In the genomic region with DNA sequence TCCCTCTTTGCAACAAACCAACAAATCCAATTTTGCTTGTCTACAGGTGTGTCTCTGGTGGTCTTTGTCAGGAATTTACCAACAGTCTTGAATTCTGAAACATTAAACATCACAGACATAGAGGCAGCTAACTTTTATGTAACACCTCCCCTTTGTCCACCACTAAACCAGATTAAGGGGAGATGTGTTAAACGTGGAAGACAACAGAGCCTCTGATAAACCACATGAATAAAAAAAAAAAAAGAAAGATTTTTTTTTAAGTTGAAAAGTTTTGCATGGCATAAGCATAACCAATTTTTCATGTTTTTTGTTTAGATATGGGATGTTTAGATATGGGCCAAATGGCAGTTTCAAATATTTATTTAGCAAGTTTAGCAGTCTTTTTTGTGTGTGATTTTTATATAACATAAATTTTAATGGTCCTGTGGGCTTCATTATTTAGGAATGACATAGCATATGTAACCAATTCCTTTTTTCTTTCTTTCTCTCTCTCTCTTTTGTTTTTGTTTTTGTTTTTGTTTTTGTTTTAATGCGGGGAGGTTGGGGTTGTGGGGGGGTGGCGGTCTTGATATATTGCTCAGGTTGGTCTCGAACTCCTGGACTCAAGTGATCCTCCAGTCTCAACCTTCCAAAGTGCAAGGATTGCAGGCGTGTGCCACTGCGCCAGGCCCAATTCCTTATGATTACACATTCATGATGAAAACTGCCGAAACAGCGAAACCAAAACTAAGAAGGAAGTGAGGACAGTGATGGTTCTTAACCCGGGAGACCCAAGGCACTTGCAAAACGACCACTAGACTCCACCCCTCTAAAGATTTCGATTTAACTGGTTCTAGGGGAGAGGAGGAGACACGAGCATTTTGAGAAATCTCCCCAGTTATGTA, we compare ENCODE assay signal across 1 cellular context.
TF ChIP-seq lines count a peak whose summit lies in the region.

No MANE protein-coding gene starts in this region.

TF ChIP-seq in K562, 482 proteins besides CTCF, POLR2A, EP300 and RAD21 (continued from another document and continues in another):
- TF ChIP-seq, protein P1, sequence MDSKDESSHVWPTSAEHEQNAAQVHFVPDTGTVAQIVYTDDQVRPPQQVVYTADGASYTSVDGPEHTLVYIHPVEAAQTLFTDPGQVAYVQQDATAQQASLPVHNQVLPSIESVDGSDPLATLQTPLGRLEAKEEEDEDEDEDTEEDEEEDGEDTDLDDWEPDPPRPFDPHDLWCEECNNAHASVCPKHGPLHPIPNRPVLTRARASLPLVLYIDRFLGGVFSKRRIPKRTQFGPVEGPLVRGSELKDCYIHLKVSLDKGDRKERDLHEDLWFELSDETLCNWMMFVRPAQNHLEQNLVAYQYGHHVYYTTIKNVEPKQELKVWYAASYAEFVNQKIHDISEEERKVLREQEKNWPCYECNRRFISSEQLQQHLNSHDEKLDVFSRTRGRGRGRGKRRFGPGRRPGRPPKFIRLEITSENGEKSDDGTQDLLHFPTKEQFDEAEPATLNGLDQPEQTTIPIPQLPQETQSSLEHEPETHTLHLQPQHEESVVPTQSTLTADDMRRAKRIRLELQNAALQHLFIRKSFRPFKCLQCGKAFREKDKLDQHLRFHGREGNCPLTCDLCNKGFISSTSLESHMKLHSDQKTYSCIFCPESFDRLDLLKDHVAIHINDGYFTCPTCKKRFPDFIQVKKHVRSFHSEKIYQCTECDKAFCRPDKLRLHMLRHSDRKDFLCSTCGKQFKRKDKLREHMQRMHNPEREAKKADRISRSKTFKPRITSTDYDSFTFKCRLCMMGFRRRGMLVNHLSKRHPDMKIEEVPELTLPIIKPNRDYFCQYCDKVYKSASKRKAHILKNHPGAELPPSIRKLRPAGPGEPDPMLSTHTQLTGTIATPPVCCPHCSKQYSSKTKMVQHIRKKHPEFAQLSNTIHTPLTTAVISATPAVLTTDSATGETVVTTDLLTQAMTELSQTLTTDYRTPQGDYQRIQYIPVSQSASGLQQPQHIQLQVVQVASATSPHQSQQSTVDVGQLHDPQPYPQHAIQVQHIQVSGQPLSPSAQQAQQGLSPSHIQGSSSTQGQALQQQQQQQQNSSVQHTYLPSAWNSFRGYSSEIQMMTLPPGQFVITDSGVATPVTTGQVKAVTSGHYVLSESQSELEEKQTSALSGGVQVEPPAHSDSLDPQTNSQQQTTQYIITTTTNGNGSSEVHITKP (IDR thresholded peaks at IDR 0.05; ENCODE audit: partially characterized antibody) = peak; percentile 39
- TF ChIP-seq, protein P2, sequence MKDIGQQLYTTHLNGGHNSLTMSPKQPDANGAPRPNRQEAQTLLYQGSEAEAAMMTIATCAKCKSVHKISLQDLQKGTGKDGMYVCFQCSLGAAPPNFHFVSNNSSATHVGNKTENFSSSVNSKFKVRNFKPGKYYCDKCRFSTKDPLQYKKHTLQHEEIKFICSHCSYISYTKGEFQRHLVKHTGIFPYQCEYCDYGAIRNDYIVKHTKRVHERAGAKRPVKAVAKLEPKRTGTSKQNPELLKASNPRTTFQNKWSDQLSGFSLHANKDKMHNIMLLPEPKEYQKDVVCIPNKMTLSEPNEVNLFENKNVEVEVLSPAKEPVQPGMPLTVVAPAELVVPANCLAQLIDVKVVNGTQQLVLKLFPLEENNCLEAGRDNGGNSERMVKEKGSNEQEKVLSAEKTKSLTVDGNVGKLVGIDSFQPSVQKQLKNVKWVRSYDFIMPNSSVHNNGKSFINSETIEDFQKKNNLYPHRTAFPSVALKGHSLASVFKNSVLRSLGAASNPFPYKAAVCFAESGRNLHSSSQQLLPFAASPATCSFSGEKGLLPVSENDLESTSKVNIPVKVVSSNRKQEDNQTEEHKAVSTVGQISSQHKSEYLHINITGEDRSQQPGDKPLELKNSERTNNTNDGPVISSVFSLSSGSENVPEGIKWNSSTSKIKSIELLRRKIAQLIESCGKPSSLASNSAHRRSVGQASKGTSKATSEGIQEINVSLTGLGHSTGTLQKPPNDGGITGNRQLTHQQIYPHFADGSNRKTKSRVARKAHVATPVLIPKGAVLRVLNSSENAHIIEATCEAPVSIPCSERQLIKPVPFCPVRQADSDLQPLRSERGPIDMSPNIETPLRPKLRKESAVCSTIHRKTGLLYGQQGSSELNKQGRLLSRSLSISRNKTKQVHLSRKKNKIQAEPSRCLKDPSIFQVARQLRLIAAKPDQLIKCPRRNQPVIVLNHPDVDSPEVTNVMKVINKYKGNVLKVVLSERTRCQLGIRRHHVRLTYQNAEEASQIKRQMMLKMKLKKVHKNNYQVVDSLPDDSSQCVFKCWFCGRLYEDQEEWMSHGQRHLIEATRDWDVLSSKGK (CRISPR knock-in tag; IDR thresholded peaks at IDR 0.05) = no peak
- TF ChIP-seq ZNF311 (CRISPR knock-in tag; IDR thresholded peaks at IDR 0.05) (no peak), CHCHD3 (CRISPR knock-in tag; IDR thresholded peaks at IDR 0.05) (no peak), SMAD3 (CRISPR knock-in tag; conservative IDR thresholded peaks at IDR 0.05) (no peak), FOSL1 (tag; conservative IDR thresholded peaks at IDR 0.05) (0 out of 2 replicates have a peak, but pooled peaks have one; percentile 9), NFATC3 (IDR thresholded peaks at IDR 0.05) (no peak; the same call in 1 of the 2 replicates), MIER1 (IDR thresholded peaks at IDR 0.05; ENCODE audit: low read depth) (peak; percentile 42; the same call in 1 of the 2 replicates), DMBX1 (CRISPR knock-in tag; IDR thresholded peaks at IDR 0.05; ENCODE audit: borderline replicate concordance) (no peak), PHTF2 (CRISPR knock-in tag; IDR thresholded peaks at IDR 0.05) (no peak), ZNF146 (CRISPR knock-in tag; IDR thresholded peaks at IDR 0.05; ENCODE audit: unreplicated experiment) (no peak), CTBP1 (IDR thresholded peaks at IDR 0.05; ENCODE audit: borderline replicate concordance) (peak; percentile 58; the same call in 1 of the 2 replicates), ZKSCAN1 (IDR thresholded peaks at IDR 0.05; ENCODE audit: low read depth, low read length) (no peak; the same call in 1 of the 2 replicates), NFE2L1 (tag; IDR thresholded peaks at IDR 0.05; ENCODE audit: borderline replicate concordance, low read depth) (no peak), CBX8 (IDR thresholded peaks at IDR 0.05; ENCODE audit: borderline replicate concordance, extremely low read depth, low read depth, low read length, poor library complexity, severe bottlenecking) (no peak), SMAD2 (IDR thresholded peaks at IDR 0.05; ENCODE audit: low read depth, low read length) (no peak), ATF1 (CRISPR knock-in tag; IDR thresholded peaks at IDR 0.05) (no peak), ATF1 (tag; IDR thresholded peaks at IDR 0.05) (no peak), FOXJ2 (tag; IDR thresholded peaks at IDR 0.05) (no peak), ERF (CRISPR knock-in tag; IDR thresholded peaks at IDR 0.05) (no peak), ZNF507 (tag; conservative IDR thresholded peaks at IDR 0.05) (no peak), KLF16 (IDR thresholded peaks at IDR 0.05) (no peak), SMARCC2 (IDR thresholded peaks at IDR 0.05; ENCODE audit: low read depth) (no peak), ZNF57 (CRISPR knock-in tag; IDR thresholded peaks at IDR 0.05) (no peak), HNRNPLL (IDR thresholded peaks at IDR 0.05; ENCODE audit: low read depth, low read length, poor library complexity, severe bottlenecking) (no peak), EP400 (IDR thresholded peaks at IDR 0.05) (peak; percentile 57; the same call in 1 of the 2 replicates), ZNF668 (CRISPR knock-in tag; IDR thresholded peaks at IDR 0.05) (no peak), TRIM24 (IDR thresholded peaks at IDR 0.05) (peak in 1 of 2 experiments; percentile 59; a peak in 2 of 4 replicates), TEAD1 (CRISPR knock-in tag; IDR thresholded peaks at IDR 0.05) (no peak), ETV1 (tag; conservative IDR thresholded peaks at IDR 0.05; ENCODE audit: low read depth) (peak; percentile 67), TAF7 (tag; IDR thresholded peaks at IDR 0.05) (no peak; the same call in 1 of the 2 replicates), BRD4 (IDR thresholded peaks at IDR 0.05) (no peak; the same call in 1 of the 2 replicates), NFIX (CRISPR knock-in tag; IDR thresholded peaks at IDR 0.05; ENCODE audit: low read depth) (no peak), TBL1XR1 (IDR thresholded peaks at IDR 0.05; ENCODE audit: low read length in 2 of 2) (peak in 1 of 2 experiments; percentile 15; a peak in 1 of 4 replicates), SAFB2 (IDR thresholded peaks at IDR 0.05; ENCODE audit: borderline replicate concordance, low read depth, low read length, severe bottlenecking) (no peak), OTX1 (CRISPR knock-in tag; IDR thresholded peaks at IDR 0.05) (no peak), ZEB2 (IDR thresholded peaks at IDR 0.05) (peak; percentile 52; the same call in 1 of the 2 replicates)
- TF ChIP-seq, protein P3, sequence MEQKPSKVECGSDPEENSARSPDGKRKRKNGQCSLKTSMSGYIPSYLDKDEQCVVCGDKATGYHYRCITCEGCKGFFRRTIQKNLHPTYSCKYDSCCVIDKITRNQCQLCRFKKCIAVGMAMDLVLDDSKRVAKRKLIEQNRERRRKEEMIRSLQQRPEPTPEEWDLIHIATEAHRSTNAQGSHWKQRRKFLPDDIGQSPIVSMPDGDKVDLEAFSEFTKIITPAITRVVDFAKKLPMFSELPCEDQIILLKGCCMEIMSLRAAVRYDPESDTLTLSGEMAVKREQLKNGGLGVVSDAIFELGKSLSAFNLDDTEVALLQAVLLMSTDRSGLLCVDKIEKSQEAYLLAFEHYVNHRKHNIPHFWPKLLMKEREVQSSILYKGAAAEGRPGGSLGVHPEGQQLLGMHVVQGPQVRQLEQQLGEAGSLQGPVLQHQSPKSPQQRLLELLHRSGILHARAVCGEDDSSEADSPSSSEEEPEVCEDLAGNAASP (IDR thresholded peaks at IDR 0.05) = no peak
- TF ChIP-seq, protein P4, sequence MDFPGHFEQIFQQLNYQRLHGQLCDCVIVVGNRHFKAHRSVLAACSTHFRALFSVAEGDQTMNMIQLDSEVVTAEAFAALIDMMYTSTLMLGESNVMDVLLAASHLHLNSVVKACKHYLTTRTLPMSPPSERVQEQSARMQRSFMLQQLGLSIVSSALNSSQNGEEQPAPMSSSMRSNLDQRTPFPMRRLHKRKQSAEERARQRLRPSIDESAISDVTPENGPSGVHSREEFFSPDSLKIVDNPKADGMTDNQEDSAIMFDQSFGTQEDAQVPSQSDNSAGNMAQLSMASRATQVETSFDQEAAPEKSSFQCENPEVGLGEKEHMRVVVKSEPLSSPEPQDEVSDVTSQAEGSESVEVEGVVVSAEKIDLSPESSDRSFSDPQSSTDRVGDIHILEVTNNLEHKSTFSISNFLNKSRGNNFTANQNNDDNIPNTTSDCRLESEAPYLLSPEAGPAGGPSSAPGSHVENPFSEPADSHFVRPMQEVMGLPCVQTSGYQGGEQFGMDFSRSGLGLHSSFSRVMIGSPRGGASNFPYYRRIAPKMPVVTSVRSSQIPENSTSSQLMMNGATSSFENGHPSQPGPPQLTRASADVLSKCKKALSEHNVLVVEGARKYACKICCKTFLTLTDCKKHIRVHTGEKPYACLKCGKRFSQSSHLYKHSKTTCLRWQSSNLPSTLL (IDR thresholded peaks at IDR 0.05) = peak; percentile 42; the same call in 1 of the 2 replicates
- TF ChIP-seq, protein P5, sequence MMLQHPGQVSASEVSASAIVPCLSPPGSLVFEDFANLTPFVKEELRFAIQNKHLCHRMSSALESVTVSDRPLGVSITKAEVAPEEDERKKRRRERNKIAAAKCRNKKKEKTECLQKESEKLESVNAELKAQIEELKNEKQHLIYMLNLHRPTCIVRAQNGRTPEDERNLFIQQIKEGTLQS (IDR thresholded peaks at IDR 0.05) = peak; percentile 84
- TF ChIP-seq, protein P5 (CRISPR knock-in tag; conservative IDR thresholded peaks at IDR 0.05) = no peak
- TF ChIP-seq, protein P6, sequence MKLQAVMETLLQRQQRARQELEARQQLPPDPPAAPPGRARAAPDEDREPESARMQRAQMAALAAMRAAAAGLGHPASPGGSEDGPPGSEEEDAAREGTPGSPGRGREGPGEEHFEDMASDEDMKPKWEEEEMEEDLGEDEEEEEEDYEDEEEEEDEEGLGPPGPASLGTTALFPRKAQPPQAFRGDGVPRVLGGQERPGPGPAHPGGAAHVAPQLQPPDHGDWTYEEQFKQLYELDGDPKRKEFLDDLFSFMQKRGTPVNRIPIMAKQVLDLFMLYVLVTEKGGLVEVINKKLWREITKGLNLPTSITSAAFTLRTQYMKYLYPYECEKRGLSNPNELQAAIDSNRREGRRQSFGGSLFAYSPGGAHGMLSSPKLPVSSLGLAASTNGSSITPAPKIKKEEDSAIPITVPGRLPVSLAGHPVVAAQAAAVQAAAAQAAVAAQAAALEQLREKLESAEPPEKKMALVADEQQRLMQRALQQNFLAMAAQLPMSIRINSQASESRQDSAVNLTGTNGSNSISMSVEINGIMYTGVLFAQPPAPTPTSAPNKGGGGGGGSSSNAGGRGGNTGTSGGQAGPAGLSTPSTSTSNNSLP (IDR thresholded peaks at IDR 0.05; ENCODE audit: borderline replicate concordance, low read depth, low read length) = no peak; the same call in 1 of the 2 replicates
- TF ChIP-seq, protein P7, sequence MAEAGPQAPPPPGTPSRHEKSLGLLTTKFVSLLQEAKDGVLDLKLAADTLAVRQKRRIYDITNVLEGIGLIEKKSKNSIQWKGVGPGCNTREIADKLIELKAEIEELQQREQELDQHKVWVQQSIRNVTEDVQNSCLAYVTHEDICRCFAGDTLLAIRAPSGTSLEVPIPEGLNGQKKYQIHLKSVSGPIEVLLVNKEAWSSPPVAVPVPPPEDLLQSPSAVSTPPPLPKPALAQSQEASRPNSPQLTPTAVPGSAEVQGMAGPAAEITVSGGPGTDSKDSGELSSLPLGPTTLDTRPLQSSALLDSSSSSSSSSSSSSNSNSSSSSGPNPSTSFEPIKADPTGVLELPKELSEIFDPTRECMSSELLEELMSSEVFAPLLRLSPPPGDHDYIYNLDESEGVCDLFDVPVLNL (CRISPR knock-in tag; IDR thresholded peaks at IDR 0.05; ENCODE audit: low read depth) = no peak
- TF ChIP-seq, protein P8, sequence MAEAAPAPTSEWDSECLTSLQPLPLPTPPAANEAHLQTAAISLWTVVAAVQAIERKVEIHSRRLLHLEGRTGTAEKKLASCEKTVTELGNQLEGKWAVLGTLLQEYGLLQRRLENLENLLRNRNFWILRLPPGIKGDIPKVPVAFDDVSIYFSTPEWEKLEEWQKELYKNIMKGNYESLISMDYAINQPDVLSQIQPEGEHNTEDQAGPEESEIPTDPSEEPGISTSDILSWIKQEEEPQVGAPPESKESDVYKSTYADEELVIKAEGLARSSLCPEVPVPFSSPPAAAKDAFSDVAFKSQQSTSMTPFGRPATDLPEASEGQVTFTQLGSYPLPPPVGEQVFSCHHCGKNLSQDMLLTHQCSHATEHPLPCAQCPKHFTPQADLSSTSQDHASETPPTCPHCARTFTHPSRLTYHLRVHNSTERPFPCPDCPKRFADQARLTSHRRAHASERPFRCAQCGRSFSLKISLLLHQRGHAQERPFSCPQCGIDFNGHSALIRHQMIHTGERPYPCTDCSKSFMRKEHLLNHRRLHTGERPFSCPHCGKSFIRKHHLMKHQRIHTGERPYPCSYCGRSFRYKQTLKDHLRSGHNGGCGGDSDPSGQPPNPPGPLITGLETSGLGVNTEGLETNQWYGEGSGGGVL (CRISPR knock-in tag; IDR thresholded peaks at IDR 0.05) = no peak
- TF ChIP-seq, protein P9, sequence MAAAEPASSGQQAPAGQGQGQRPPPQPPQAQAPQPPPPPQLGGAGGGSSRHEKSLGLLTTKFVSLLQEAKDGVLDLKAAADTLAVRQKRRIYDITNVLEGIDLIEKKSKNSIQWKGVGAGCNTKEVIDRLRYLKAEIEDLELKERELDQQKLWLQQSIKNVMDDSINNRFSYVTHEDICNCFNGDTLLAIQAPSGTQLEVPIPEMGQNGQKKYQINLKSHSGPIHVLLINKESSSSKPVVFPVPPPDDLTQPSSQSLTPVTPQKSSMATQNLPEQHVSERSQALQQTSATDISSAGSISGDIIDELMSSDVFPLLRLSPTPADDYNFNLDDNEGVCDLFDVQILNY (CRISPR knock-in tag; IDR thresholded peaks at IDR 0.05) = no peak
